18 cellular contexts compared by ENCODE assay signal in genomic region chr14:46651526-46652144, GRCh38. TPM values are rescaled to one million over a fixed set of nuclear protein-coding genes. Genes with fewer than 3 reads are reported as not detected.
DNase-seq lines count a peak whose midpoint lies in the region; ATAC-seq and TF ChIP-seq lines count a peak whose summit lies in the region.
"Had no signal": no experiment of that assay in that cellular context is flagged by ENCODE, and none has a peak within 500 bp of the region (broad histone marks: within the 10 kb centered on the region; RNA-seq: fewer than 3 reads in every experiment).

RPL10L (minus strand) TSS chr14:46651781; CDS start chr14:46651736, 45 bp downstream.

- H3K4me3 ChIP-seq in GM12865 (ENCODE audit: low read depth, low read length) (no peak within 1 kb of the TSS), MM.1S (ENCODE audit: low read length) (no peak within 1 kb of the TSS), retinal pigment epithelial cell (ENCODE audit: low read length) (no peak within 1 kb of the TSS)
- H3K4me3 ChIP-seq: adrenal gland, colonic mucosa, esophagus muscularis mucosa, left ventricle myocardium inferior had no signal

- peaks cover 2% of the 10 kb centered on the region for H3K9me3 Mint-ChIP-seq in chondrocyte (ENCODE audit: low read depth)
- no peaks in the 10 kb centered on the region for H3K9me3 Mint-ChIP-seq in stimulated activated naive B cell treated with anti-CD40 and anti-IgM and Interleukin-4, amounts not matched to agents 10 μg/mL and 1 μg/mL and 100 μg/mL, for 72 hours

- no peaks in the 10 kb centered on the region for H3F3A ChIP-seq in MM.1S (ENCODE audit: insufficient read depth, low read length)

- no peaks in the 10 kb centered on the region for H3K4me1 Mint-ChIP-seq in chondrocyte (ENCODE audit: low read depth)
- H3K4me1 Mint-ChIP-seq in stimulated activated naive B cell treated with anti-CD40 and anti-IgM and Interleukin-4, amounts not matched to agents 10 μg/mL and 1 μg/mL and 100 μg/mL, for 72 hours, result peaks cover 0 to 3% of the 10 kb centered on the region in 2 donors
- H3K4me1 Mint-ChIP-seq: natural killer cell had no signal

- H3K9ac ChIP-seq in MM.1S (ENCODE audit: low read length), result no peak within 1 kb of the TSS

- no peaks in the 10 kb centered on the region for H3K9me3 ChIP-seq in MM.1S (replicated peaks; ENCODE audit: insufficient read depth, low read length)
- H3K9me3 ChIP-seq: adrenal gland, colonic mucosa, esophagus muscularis mucosa had no signal

- no peak for DNase-seq in GM12865 (ENCODE audit: low read depth)
- DNase-seq in MM.1S, result no peak
- DNase-seq in chondrocyte (ENCODE audit: low spot score), result no peak
- no peak for DNase-seq in retinal pigment epithelial cell (ENCODE audit: low read depth)
- DNase-seq in activated T-cell treated with anti-CD3 and anti-CD28 coated beads for 4 hours, result no peak
- no peak for DNase-seq in SW 1271 (lab: John Stamatoyannopoulos, UW)
- DNase-seq in stimulated activated naive B cell treated with anti-CD40 and anti-IgM and Interleukin-4, amounts not matched to agents 10 μg/mL and 1 μg/mL and 100 μg/mL, for 72 hours, result no peak
- no peak for DNase-seq in NCI-H187 treated with DMSO at 0.1 percent for 48 hours (lab: John Stamatoyannopoulos, UW)
- DNase-seq: activated CD4-positive, alpha-beta T cell treated with anti-CD3 and anti-CD28 coated beads for 4 hours; adrenal gland; CD8-positive, alpha-beta T cell; colonic mucosa; hippocampal formation; left ventricle myocardium inferior; natural killer cell; T-helper 1 cell had no signal

- no peak within 1 kb of the TSS for H3K27ac ChIP-seq in MM.1S (ENCODE audit: low read length)
- H3K27ac ChIP-seq: adrenal gland, colonic mucosa, esophagus muscularis mucosa, left ventricle myocardium inferior had no signal

- ATAC-seq in stimulated activated naive B cell treated with anti-CD40 and anti-IgM and Interleukin-4, amounts not matched to agents 10 μg/mL and 1 μg/mL and 100 μg/mL, for 72 hours (replicated peaks), result no peak
- ATAC-seq: CD8-positive, alpha-beta T cell; natural killer cell had no signal

- no peak within 1 kb of the TSS for H3K4me3 Mint-ChIP-seq in chondrocyte (ENCODE audit: unreplicated experiment)
- H3K4me3 Mint-ChIP-seq in stimulated activated naive B cell treated with anti-CD40 and anti-IgM and Interleukin-4, amounts not matched to agents 10 μg/mL and 1 μg/mL and 100 μg/mL, for 72 hours, result no peak within 1 kb of the TSS
- H3K4me3 Mint-ChIP-seq: CD8-positive, alpha-beta T cell; natural killer cell had no signal

- no peaks in the 10 kb centered on the region for H3K4me1 ChIP-seq in MM.1S (ENCODE audit: low read length)
- H3K4me1 ChIP-seq: adrenal gland, colonic mucosa, esophagus muscularis mucosa, left ventricle myocardium inferior had no signal

- no peaks in the 10 kb centered on the region for H3K27me3 Mint-ChIP-seq in chondrocyte (ENCODE audit: low read depth)
- H3K27me3 Mint-ChIP-seq in stimulated activated naive B cell treated with anti-CD40 and anti-IgM and Interleukin-4, amounts not matched to agents 10 μg/mL and 1 μg/mL and 100 μg/mL, for 72 hours, result no peaks in the 10 kb centered on the region

- H3K36me3 Mint-ChIP-seq in chondrocyte (ENCODE audit: low read depth), result no peaks in the 10 kb centered on the region
- H3K36me3 Mint-ChIP-seq in stimulated activated naive B cell treated with anti-CD40 and anti-IgM and Interleukin-4, amounts not matched to agents 10 μg/mL and 1 μg/mL and 100 μg/mL, for 72 hours, result no peaks in the 10 kb centered on the region
- H3K36me3 Mint-ChIP-seq: CD8-positive, alpha-beta T cell; natural killer cell had no signal

- H3K4me2 ChIP-seq in MM.1S (ENCODE audit: low read depth, low read length), result no peak within 1 kb of the TSS

- peak within 1 kb of the TSS; percentile 43 for H3K27ac Mint-ChIP-seq in chondrocyte (ENCODE audit: unreplicated experiment)
- no peak within 1 kb of the TSS for H3K27ac Mint-ChIP-seq in stimulated activated naive B cell treated with anti-CD40 and anti-IgM and Interleukin-4, amounts not matched to agents 10 μg/mL and 1 μg/mL and 100 μg/mL, for 72 hours
- H3K27ac Mint-ChIP-seq: CD8-positive, alpha-beta T cell; natural killer cell had no signal

- H3K36me3 ChIP-seq in MM.1S (replicated peaks; ENCODE audit: insufficient read depth, low read length), result no peaks in the 10 kb centered on the region
- H3K36me3 ChIP-seq: adrenal gland, colonic mucosa, esophagus muscularis mucosa, left ventricle myocardium inferior had no signal

- no peaks in the 10 kb centered on the region for H4K20me1 ChIP-seq in MM.1S (ENCODE audit: insufficient read depth, low read length)

- no peaks in the 10 kb centered on the region for H3K9me2 ChIP-seq in MM.1S (replicated peaks; ENCODE audit: insufficient read depth, low read length)

- H2AFZ ChIP-seq in MM.1S (ENCODE audit: low read length), result no peak within 1 kb of the TSS

- H3K79me2 ChIP-seq in MM.1S (ENCODE audit: low read length), result no peaks in the 10 kb centered on the region

- H3K27me3 ChIP-seq in MM.1S (replicated peaks; ENCODE audit: insufficient read depth, low read length), result no peaks in the 10 kb centered on the region
- H3K27me3 ChIP-seq: adrenal gland, colonic mucosa, esophagus muscularis mucosa had no signal

- TF ChIP-seq CTCF in GM12865 (IDR thresholded peaks at IDR 0.05; ENCODE audit: insufficient read depth, low read depth, low read length, missing control alignments) (peak; percentile 17), MM.1S (IDR thresholded peaks at IDR 0.05; ENCODE audit: low read length) (peak; percentile 9; the same call in 1 of the 2 replicates), chondrocyte (IDR thresholded peaks at IDR 0.05) (peak; percentile 28), retinal pigment epithelial cell (conservative IDR thresholded peaks at IDR 0.05; ENCODE audit: low read depth, low read length) (peak; percentile 20)

RNA-seq across cellular contexts. Expression of gene RPL10L, which starts in this region (rescaled TPM):
- total RNA-seq in chondrocyte, result not detected in 3 replicates
- total RNA-seq: adrenal gland; CD8-positive, alpha-beta T cell; esophagus muscularis mucosa; left ventricle myocardium inferior; MCF 10A; natural killer cell had no signal
